In the genomic region with DNA sequence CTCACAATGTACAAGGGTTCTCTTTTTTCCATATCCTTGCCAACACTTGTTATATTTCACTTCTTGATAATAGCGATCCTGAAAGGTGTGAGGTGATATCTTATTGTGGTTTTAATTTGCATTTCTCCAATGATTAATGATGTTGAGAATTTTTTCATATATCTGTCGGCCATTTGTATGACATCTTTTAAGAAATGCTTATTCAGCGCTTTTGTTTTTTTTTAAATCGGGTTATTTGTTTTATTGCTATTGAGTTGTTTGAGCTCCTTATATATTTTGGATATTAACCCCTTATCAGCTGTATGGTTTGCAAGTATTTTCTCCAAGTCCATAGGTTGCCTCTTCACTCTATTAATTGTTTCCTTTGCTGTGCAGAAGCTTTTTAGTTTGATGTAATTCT, we compare ENCODE assay signal across 1 cellular context.
TF ChIP-seq lines count a peak whose summit lies in the region.

No MANE protein-coding gene starts in this region.

TF ChIP-seq in K562, 482 proteins besides CTCF, POLR2A, EP300 and RAD21 (continued from another document):
- TF ChIP-seq, protein P1, sequence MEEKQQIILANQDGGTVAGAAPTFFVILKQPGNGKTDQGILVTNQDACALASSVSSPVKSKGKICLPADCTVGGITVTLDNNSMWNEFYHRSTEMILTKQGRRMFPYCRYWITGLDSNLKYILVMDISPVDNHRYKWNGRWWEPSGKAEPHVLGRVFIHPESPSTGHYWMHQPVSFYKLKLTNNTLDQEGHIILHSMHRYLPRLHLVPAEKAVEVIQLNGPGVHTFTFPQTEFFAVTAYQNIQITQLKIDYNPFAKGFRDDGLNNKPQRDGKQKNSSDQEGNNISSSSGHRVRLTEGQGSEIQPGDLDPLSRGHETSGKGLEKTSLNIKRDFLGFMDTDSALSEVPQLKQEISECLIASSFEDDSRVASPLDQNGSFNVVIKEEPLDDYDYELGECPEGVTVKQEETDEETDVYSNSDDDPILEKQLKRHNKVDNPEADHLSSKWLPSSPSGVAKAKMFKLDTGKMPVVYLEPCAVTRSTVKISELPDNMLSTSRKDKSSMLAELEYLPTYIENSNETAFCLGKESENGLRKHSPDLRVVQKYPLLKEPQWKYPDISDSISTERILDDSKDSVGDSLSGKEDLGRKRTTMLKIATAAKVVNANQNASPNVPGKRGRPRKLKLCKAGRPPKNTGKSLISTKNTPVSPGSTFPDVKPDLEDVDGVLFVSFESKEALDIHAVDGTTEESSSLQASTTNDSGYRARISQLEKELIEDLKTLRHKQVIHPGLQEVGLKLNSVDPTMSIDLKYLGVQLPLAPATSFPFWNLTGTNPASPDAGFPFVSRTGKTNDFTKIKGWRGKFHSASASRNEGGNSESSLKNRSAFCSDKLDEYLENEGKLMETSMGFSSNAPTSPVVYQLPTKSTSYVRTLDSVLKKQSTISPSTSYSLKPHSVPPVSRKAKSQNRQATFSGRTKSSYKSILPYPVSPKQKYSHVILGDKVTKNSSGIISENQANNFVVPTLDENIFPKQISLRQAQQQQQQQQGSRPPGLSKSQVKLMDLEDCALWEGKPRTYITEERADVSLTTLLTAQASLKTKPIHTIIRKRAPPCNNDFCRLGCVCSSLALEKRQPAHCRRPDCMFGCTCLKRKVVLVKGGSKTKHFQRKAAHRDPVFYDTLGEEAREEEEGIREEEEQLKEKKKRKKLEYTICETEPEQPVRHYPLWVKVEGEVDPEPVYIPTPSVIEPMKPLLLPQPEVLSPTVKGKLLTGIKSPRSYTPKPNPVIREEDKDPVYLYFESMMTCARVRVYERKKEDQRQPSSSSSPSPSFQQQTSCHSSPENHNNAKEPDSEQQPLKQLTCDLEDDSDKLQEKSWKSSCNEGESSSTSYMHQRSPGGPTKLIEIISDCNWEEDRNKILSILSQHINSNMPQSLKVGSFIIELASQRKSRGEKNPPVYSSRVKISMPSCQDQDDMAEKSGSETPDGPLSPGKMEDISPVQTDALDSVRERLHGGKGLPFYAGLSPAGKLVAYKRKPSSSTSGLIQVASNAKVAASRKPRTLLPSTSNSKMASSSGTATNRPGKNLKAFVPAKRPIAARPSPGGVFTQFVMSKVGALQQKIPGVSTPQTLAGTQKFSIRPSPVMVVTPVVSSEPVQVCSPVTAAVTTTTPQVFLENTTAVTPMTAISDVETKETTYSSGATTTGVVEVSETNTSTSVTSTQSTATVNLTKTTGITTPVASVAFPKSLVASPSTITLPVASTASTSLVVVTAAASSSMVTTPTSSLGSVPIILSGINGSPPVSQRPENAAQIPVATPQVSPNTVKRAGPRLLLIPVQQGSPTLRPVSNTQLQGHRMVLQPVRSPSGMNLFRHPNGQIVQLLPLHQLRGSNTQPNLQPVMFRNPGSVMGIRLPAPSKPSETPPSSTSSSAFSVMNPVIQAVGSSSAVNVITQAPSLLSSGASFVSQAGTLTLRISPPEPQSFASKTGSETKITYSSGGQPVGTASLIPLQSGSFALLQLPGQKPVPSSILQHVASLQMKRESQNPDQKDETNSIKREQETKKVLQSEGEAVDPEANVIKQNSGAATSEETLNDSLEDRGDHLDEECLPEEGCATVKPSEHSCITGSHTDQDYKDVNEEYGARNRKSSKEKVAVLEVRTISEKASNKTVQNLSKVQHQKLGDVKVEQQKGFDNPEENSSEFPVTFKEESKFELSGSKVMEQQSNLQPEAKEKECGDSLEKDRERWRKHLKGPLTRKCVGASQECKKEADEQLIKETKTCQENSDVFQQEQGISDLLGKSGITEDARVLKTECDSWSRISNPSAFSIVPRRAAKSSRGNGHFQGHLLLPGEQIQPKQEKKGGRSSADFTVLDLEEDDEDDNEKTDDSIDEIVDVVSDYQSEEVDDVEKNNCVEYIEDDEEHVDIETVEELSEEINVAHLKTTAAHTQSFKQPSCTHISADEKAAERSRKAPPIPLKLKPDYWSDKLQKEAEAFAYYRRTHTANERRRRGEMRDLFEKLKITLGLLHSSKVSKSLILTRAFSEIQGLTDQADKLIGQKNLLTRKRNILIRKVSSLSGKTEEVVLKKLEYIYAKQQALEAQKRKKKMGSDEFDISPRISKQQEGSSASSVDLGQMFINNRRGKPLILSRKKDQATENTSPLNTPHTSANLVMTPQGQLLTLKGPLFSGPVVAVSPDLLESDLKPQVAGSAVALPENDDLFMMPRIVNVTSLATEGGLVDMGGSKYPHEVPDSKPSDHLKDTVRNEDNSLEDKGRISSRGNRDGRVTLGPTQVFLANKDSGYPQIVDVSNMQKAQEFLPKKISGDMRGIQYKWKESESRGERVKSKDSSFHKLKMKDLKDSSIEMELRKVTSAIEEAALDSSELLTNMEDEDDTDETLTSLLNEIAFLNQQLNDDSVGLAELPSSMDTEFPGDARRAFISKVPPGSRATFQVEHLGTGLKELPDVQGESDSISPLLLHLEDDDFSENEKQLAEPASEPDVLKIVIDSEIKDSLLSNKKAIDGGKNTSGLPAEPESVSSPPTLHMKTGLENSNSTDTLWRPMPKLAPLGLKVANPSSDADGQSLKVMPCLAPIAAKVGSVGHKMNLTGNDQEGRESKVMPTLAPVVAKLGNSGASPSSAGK (IDR thresholded peaks at IDR 0.05), result no peak
- peak; percentile 98 for TF ChIP-seq ZNF316 (IDR thresholded peaks at IDR 0.05)
